ENCODE assay signal across 1 cellular context in genomic region chr14:100822007-100822406, GRCh38.
TF ChIP-seq lines count a peak whose summit lies in the region.

No MANE protein-coding gene starts in this region.

TF ChIP-seq in HepG2, 621 proteins besides CTCF, POLR2A, EP300 and RAD21 (continued from another document and continues in another):
- TF ChIP-seq, protein P1, sequence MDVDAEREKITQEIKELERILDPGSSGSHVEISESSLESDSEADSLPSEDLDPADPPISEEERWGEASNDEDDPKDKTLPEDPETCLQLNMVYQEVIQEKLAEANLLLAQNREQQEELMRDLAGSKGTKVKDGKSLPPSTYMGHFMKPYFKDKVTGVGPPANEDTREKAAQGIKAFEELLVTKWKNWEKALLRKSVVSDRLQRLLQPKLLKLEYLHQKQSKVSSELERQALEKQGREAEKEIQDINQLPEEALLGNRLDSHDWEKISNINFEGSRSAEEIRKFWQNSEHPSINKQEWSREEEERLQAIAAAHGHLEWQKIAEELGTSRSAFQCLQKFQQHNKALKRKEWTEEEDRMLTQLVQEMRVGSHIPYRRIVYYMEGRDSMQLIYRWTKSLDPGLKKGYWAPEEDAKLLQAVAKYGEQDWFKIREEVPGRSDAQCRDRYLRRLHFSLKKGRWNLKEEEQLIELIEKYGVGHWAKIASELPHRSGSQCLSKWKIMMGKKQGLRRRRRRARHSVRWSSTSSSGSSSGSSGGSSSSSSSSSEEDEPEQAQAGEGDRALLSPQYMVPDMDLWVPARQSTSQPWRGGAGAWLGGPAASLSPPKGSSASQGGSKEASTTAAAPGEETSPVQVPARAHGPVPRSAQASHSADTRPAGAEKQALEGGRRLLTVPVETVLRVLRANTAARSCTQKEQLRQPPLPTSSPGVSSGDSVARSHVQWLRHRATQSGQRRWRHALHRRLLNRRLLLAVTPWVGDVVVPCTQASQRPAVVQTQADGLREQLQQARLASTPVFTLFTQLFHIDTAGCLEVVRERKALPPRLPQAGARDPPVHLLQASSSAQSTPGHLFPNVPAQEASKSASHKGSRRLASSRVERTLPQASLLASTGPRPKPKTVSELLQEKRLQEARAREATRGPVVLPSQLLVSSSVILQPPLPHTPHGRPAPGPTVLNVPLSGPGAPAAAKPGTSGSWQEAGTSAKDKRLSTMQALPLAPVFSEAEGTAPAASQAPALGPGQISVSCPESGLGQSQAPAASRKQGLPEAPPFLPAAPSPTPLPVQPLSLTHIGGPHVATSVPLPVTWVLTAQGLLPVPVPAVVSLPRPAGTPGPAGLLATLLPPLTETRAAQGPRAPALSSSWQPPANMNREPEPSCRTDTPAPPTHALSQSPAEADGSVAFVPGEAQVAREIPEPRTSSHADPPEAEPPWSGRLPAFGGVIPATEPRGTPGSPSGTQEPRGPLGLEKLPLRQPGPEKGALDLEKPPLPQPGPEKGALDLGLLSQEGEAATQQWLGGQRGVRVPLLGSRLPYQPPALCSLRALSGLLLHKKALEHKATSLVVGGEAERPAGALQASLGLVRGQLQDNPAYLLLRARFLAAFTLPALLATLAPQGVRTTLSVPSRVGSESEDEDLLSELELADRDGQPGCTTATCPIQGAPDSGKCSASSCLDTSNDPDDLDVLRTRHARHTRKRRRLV (CRISPR knock-in tag; IDR thresholded peaks at IDR 0.05) = no peak
- TF ChIP-seq ZIK1 (CRISPR knock-in tag; IDR thresholded peaks at IDR 0.05; ENCODE audit: borderline replicate concordance, low read depth) = no peak
- no peak for TF ChIP-seq EED (CRISPR knock-in tag; IDR thresholded peaks at IDR 0.05)
- TF ChIP-seq, protein P2, sequence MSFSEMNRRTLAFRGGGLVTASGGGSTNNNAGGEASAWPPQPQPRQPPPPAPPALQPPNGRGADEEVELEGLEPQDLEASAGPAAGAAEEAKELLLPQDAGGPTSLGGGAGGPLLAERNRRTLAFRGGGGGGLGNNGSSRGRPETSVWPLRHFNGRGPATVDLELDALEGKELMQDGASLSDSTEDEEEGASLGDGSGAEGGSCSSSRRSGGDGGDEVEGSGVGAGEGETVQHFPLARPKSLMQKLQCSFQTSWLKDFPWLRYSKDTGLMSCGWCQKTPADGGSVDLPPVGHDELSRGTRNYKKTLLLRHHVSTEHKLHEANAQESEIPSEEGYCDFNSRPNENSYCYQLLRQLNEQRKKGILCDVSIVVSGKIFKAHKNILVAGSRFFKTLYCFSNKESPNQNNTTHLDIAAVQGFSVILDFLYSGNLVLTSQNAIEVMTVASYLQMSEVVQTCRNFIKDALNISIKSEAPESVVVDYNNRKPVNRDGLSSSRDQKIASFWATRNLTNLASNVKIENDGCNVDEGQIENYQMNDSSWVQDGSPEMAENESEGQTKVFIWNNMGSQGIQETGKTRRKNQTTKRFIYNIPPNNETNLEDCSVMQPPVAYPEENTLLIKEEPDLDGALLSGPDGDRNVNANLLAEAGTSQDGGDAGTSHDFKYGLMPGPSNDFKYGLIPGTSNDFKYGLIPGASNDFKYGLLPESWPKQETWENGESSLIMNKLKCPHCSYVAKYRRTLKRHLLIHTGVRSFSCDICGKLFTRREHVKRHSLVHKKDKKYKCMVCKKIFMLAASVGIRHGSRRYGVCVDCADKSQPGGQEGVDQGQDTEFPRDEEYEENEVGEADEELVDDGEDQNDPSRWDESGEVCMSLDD (CRISPR knock-in tag; IDR thresholded peaks at IDR 0.05; ENCODE audit: borderline replicate concordance) = no peak
- TF ChIP-seq MIXL1 (CRISPR knock-in tag; IDR thresholded peaks at IDR 0.05) = peak; percentile 20; the same call in 1 of the 2 replicates
- TF ChIP-seq HOXA3 (CRISPR knock-in tag; IDR thresholded peaks at IDR 0.05) = peak; percentile 27; the same call in 1 of the 2 replicates
- TF ChIP-seq ZSCAN20 (CRISPR knock-in tag; IDR thresholded peaks at IDR 0.05; ENCODE audit: borderline replicate concordance) = no peak
- TF ChIP-seq, protein P3, sequence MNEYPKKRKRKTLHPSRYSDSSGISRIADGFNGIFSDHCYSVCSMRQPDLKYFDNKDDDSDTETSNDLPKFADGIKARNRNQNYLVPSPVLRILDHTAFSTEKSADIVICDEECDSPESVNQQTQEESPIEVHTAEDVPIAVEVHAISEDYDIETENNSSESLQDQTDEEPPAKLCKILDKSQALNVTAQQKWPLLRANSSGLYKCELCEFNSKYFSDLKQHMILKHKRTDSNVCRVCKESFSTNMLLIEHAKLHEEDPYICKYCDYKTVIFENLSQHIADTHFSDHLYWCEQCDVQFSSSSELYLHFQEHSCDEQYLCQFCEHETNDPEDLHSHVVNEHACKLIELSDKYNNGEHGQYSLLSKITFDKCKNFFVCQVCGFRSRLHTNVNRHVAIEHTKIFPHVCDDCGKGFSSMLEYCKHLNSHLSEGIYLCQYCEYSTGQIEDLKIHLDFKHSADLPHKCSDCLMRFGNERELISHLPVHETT (CRISPR knock-in tag; conservative IDR thresholded peaks at IDR 0.05) = no peak
- peak; percentile 52; the same call in 1 of the 2 replicates for TF ChIP-seq ZNF670 (CRISPR knock-in tag; IDR thresholded peaks at IDR 0.05; ENCODE audit: borderline replicate concordance)
- no peak for TF ChIP-seq ZNF549 (CRISPR knock-in tag; IDR thresholded peaks at IDR 0.05)
- TF ChIP-seq, protein P4, sequence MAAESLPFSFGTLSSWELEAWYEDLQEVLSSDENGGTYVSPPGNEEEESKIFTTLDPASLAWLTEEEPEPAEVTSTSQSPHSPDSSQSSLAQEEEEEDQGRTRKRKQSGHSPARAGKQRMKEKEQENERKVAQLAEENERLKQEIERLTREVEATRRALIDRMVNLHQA (CRISPR knock-in tag; IDR thresholded peaks at IDR 0.05) = no peak
- TF ChIP-seq ZNF225 (CRISPR knock-in tag; IDR thresholded peaks at IDR 0.05) = no peak
- TF ChIP-seq HOXD1 (CRISPR knock-in tag; IDR thresholded peaks at IDR 0.05) = no peak
- TF ChIP-seq ZNF761 (CRISPR knock-in tag; conservative IDR thresholded peaks at IDR 0.05) = 0 out of 2 replicates have a peak, but pooled peaks have one; percentile 45
- TF ChIP-seq SMAD1 (CRISPR knock-in tag; IDR thresholded peaks at IDR 0.05; ENCODE audit: borderline replicate concordance, low read depth) = no peak
- TF ChIP-seq JARID2 (CRISPR knock-in tag; IDR thresholded peaks at IDR 0.05; ENCODE audit: insufficient replicate concordance) = no peak
- TF ChIP-seq ZNF850 (CRISPR knock-in tag; conservative IDR thresholded peaks at IDR 0.05) = no peak
- no peak for TF ChIP-seq CHD4 (IDR thresholded peaks at IDR 0.05; ENCODE audit: borderline replicate concordance, low read length)
- no peak for TF ChIP-seq KLF9 (CRISPR knock-in tag; IDR thresholded peaks at IDR 0.05; ENCODE audit: low read depth)
- no peak for TF ChIP-seq NFE2L1 (CRISPR knock-in tag; IDR thresholded peaks at IDR 0.05; ENCODE audit: borderline replicate concordance)
- TF ChIP-seq TAF1 (CRISPR knock-in tag; IDR thresholded peaks at IDR 0.05) = peak; percentile 32; the same call in 1 of the 2 replicates
- TF ChIP-seq, protein P5, sequence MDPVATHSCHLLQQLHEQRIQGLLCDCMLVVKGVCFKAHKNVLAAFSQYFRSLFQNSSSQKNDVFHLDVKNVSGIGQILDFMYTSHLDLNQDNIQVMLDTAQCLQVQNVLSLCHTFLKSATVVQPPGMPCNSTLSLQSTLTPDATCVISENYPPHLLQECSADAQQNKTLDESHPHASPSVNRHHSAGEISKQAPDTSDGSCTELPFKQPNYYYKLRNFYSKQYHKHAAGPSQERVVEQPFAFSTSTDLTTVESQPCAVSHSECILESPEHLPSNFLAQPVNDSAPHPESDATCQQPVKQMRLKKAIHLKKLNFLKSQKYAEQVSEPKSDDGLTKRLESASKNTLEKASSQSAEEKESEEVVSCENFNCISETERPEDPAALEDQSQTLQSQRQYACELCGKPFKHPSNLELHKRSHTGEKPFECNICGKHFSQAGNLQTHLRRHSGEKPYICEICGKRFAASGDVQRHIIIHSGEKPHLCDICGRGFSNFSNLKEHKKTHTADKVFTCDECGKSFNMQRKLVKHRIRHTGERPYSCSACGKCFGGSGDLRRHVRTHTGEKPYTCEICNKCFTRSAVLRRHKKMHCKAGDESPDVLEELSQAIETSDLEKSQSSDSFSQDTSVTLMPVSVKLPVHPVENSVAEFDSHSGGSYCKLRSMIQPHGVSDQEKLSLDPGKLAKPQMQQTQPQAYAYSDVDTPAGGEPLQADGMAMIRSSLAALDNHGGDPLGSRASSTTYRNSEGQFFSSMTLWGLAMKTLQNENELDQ (CRISPR knock-in tag; IDR thresholded peaks at IDR 0.05; ENCODE audit: borderline replicate concordance) = no peak
- TF ChIP-seq DMAP1 (CRISPR knock-in tag; IDR thresholded peaks at IDR 0.05) = 0 out of 2 replicates have a peak, but pooled peaks have one; percentile 24
- no peak for TF ChIP-seq PAWR (CRISPR knock-in tag; IDR thresholded peaks at IDR 0.05; ENCODE audit: borderline replicate concordance)
- TF ChIP-seq, protein P6, sequence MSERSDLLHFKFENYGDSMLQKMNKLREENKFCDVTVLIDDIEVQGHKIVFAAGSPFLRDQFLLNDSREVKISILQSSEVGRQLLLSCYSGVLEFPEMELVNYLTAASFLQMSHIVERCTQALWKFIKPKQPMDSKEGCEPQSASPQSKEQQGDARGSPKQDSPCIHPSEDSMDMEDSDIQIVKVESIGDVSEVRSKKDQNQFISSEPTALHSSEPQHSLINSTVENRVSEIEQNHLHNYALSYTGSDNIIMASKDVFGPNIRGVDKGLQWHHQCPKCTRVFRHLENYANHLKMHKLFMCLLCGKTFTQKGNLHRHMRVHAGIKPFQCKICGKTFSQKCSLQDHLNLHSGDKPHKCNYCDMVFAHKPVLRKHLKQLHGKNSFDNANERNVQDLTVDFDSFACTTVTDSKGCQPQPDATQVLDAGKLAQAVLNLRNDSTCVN (CRISPR knock-in tag; IDR thresholded peaks at IDR 0.05; ENCODE audit: borderline replicate concordance) = no peak
- TF ChIP-seq ZNF792 (CRISPR knock-in tag; IDR thresholded peaks at IDR 0.05) = peak; percentile 59; the same call in 1 of the 2 replicates
- TF ChIP-seq ZNF83 (CRISPR knock-in tag; IDR thresholded peaks at IDR 0.05; ENCODE audit: borderline replicate concordance) = no peak
- peak; percentile 44; the same call in 1 of the 2 replicates for TF ChIP-seq HNF4A (CRISPR knock-in tag; IDR thresholded peaks at IDR 0.05)
- peak; percentile 31; the same call in 1 of the 2 replicates for TF ChIP-seq ZNF124 (CRISPR knock-in tag; IDR thresholded peaks at IDR 0.05)
- no peak for TF ChIP-seq PITX1 (CRISPR knock-in tag; IDR thresholded peaks at IDR 0.05)
- TF ChIP-seq JUND (CRISPR knock-in tag; IDR thresholded peaks at IDR 0.05) = no peak
- TF ChIP-seq ZNF652 (CRISPR knock-in tag; IDR thresholded peaks at IDR 0.05; ENCODE audit: borderline replicate concordance, low read depth) = no peak
- TF ChIP-seq CEBPG (CRISPR knock-in tag; IDR thresholded peaks at IDR 0.05) = 0 out of 2 replicates have a peak, but pooled peaks have one; percentile 34
- 0 out of 2 replicates have a peak, but pooled peaks have one; percentile 12 for TF ChIP-seq ZMYM4 (CRISPR knock-in tag; IDR thresholded peaks at IDR 0.05)
- no peak for TF ChIP-seq SKI (IDR thresholded peaks at IDR 0.05; ENCODE audit: partially characterized antibody)
- TF ChIP-seq ARID5B (CRISPR knock-in tag; IDR thresholded peaks at IDR 0.05) = peak; percentile 54; the same call in 1 of the 2 replicates
- TF ChIP-seq POLR2AphosphoS5 (IDR thresholded peaks at IDR 0.05; ENCODE audit: low read depth, low read length) = peak; percentile 30; the same call in 1 of the 2 replicates
- TF ChIP-seq CREM (IDR thresholded peaks at IDR 0.05) = peak; percentile 52; the same call in 1 of the 2 replicates
- no peak for TF ChIP-seq CREM (CRISPR knock-in tag; IDR thresholded peaks at IDR 0.05)
- no peak for TF ChIP-seq ZNF800 (CRISPR knock-in tag; IDR thresholded peaks at IDR 0.05)
- no peak for TF ChIP-seq BRCA1 (CRISPR knock-in tag; IDR thresholded peaks at IDR 0.05)
- no peak for TF ChIP-seq SMARCE1 (IDR thresholded peaks at IDR 0.05; ENCODE audit: borderline replicate concordance)
- TF ChIP-seq ZNF331 (CRISPR knock-in tag; IDR thresholded peaks at IDR 0.05) = peak; percentile 58; the same call in 1 of the 2 replicates
- no peak for TF ChIP-seq ZNF256 (CRISPR knock-in tag; conservative IDR thresholded peaks at IDR 0.05)
- TF ChIP-seq GATAD2A (CRISPR knock-in tag; IDR thresholded peaks at IDR 0.05) = peak; percentile 75
- TF ChIP-seq ZNF644 (CRISPR knock-in tag; IDR thresholded peaks at IDR 0.05; ENCODE audit: low read depth) = peak; percentile 75
- TF ChIP-seq ZNF446 (CRISPR knock-in tag; IDR thresholded peaks at IDR 0.05) = no peak
- TF ChIP-seq SETDB1 (CRISPR knock-in tag; IDR thresholded peaks at IDR 0.05; ENCODE audit: borderline replicate concordance) = no peak
- TF ChIP-seq ZNF432 (CRISPR knock-in tag; IDR thresholded peaks at IDR 0.05; ENCODE audit: borderline replicate concordance) = no peak
